8 cellular contexts compared by ENCODE assay signal in genomic region chr6:55528624-55529023, GRCh38. TPM values are rescaled to one million over a fixed set of nuclear protein-coding genes. Genes with fewer than 3 reads are reported as not detected.
DNase-seq lines count a peak whose midpoint lies in the region; ATAC-seq and TF ChIP-seq lines count a peak whose summit lies in the region.

No MANE protein-coding gene starts in this region.

- H3K9me3 ChIP-seq in MG63 (no peaks in the 10 kb centered on the region), testis (no peaks in the 10 kb centered on the region), esophagus muscularis mucosa (no peaks in the 10 kb centered on the region)

- TF ChIP-seq POLR2A in testis (IDR thresholded peaks at IDR 0.05) (no peak), esophagus muscularis mucosa (IDR thresholded peaks at IDR 0.05; ENCODE audit: low read depth) (no peak)

- no peak overlapping the region for H3K27ac ChIP-seq in testis
- no peak overlapping the region for H3K27ac ChIP-seq in esophagus muscularis mucosa (replicated peaks in 1 of 4)

- H3K36me3 ChIP-seq in MG63 (no peaks in the 10 kb centered on the region), testis (ENCODE audit: low read depth, missing control alignments) (no peaks in the 10 kb centered on the region), esophagus muscularis mucosa (no peaks in the 10 kb centered on the region)

- H3K4me3 ChIP-seq in MG63 (no peak overlapping the region), choroid plexus epithelial cell (ENCODE audit: low read depth, low read length) (no peak overlapping the region), testis (no peak overlapping the region), esophagus muscularis mucosa (no peak overlapping the region)

- TF ChIP-seq EP300 in esophagus muscularis mucosa (IDR thresholded peaks at IDR 0.05): no peak

- H3K4me1 ChIP-seq in testis (no peaks in the 10 kb centered on the region), esophagus muscularis mucosa (no peaks in the 10 kb centered on the region)

- TF ChIP-seq CTCF in choroid plexus epithelial cell (conservative IDR thresholded peaks at IDR 0.05; ENCODE audit: low read depth, low read length) (peak; percentile 53), testis (IDR thresholded peaks at IDR 0.05) (no peak), esophagus muscularis mucosa (IDR thresholded peaks at IDR 0.05) (peak in 1 of 3 experiments; percentile 7)

- intact Hi-C loops in testis (cut with DNase I; ENCODE audit: low total_unique reads) (no loop called here), esophagus muscularis mucosa (cut with DNase I) (no loop called here)

- 48 to 56% methylated on average over 1 of the region's 1 CpG for WGBS in testis, 2 donors
- WGBS in esophagus muscularis mucosa: 29% methylated on average over 1 of the region's 1 CpG

- DNase-seq in CD1c-positive myeloid dendritic cell (ENCODE audit: extremely low spot score) (peak; percentile 3), MG63 (peak; percentile 1), choroid plexus epithelial cell (ENCODE audit: low read depth) (peak; percentile 66), testis (peak; percentile 18), NCI-H1092 (lab: John Stamatoyannopoulos, UW) (no peak), esophagus muscularis mucosa (ENCODE audit: extremely low spot score) (no peak), putamen (ENCODE audit: low spot score) (no peak)

- H3K27me3 ChIP-seq in MG63 (no peaks in the 10 kb centered on the region), testis (no peaks in the 10 kb centered on the region), esophagus muscularis mucosa (no peaks in the 10 kb centered on the region)

- ATAC-seq in GM21381 (IDR thresholded peaks at IDR 0.05; ENCODE audit: unreplicated experiment): peak; percentile 75

RNA-seq across cellular contexts. Expression of gene HMGCLL1, which starts 50.4 kb away (rescaled TPM):
- total RNA-seq in MG63 (2014; rRNA removed; shearing (Covaris generic); ENCODE audit: low replicate concordance): not detected in 2 replicates
- total RNA-seq in testis (1 to 10 TPM; 7.2 to 9.2 TPM), esophagus muscularis mucosa (1 to 10 TPM in 3 of 4 donors, under 1 TPM in 1; 0.83 to 4.3 (median 1.6) TPM)
- polyA plus RNA-seq in testis (ENCODE audit: insufficient read depth, low read depth, low replicate concordance): 2.2 TPM

Comparison
In these comparisons a context has a peak if more than half of its experiments do, and no peak if none do; other contexts are left out.
1. DNase-seq: peak in CD1c-positive myeloid dendritic cell (single experiment), MG63 (single experiment), choroid plexus epithelial cell (single experiment) and testis (single experiment); none in NCI-H1092 (single experiment), esophagus muscularis mucosa (single experiment) and putamen (single experiment).